9 cellular contexts compared by ENCODE assay signal in the genomic region with DNA sequence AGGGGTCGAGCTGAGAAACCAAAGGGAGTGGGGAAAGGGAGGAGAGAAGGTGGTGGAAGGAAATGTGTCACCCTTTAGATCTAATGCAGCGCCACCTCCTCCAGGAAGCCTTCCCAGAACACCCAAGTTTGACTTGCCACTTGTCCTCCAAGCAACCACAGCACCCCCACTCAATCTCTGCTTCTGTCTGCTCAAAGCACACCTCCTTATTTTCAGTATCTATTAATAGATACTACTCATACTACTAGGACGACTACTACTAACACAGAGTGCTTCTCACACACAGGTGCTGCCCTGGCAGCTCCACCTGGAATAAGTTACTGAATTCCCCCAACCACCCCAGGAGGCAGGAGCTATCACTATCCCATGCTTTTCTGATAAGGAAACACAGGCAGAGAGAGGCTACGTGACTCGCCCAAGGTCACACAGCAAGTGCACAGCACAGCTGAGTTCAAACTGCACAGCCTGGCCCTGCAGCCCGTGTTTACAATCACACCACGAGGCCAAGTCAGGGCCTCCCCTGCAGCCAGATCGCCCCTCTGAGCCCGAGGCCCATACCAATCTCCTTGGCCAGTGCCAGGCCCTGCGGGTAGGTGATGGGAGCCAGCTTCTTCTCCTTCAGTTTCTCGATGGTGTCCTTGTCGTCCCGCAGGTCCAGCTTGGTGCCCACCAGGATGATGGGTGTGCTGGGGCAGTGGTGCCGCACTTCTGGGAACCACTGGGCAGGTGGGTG. TPM values are rescaled to one million over a fixed set of nuclear protein-coding genes. Genes with fewer than 3 reads are reported as not detected.
DNase-seq lines count a peak whose midpoint lies in the region; ATAC-seq and TF ChIP-seq lines count a peak whose summit lies in the region.
"Had no signal": no experiment of that assay in that cellular context is flagged by ENCODE, and none has a peak within 500 bp of the region (broad histone marks: within the 10 kb centered on the region; RNA-seq: fewer than 3 reads in every experiment).

No MANE protein-coding gene starts in this region.

- ATAC-seq in HG03196 (IDR thresholded peaks at IDR 0.05; ENCODE audit: unreplicated experiment) (peak; percentile 36), esophagus mucosa (no peak)

- H3K27me3 ChIP-seq in GM06990 (replicated peaks; ENCODE audit: control insufficient read depth, insufficient read depth, low read length) (no peaks in the 10 kb centered on the region), osteoblast (ENCODE audit: insufficient read depth, low read length) (no peaks in the 10 kb centered on the region)
- H3K27me3 ChIP-seq: MG63 had no signal

- no peak overlapping the region for H2AFZ ChIP-seq in osteoblast (ENCODE audit: low read length)

- H3K36me3 ChIP-seq in GM06990 (ENCODE audit: control insufficient read depth, insufficient read depth, low read length) (peaks cover 57% of the 10 kb centered on the region), osteoblast (ENCODE audit: insufficient read depth, low read length) (peaks cover 9% of the 10 kb centered on the region)
- H3K36me3 ChIP-seq: MG63 had no signal

- DNase-seq in GM06990 (ENCODE audit: extremely low read depth, insufficient read length) (peak; percentile 55), osteoblast (ENCODE audit: insufficient read length, low spot score, missing footprints) (peak; percentile 74), cerebellum (ENCODE audit: low spot score) (no peak), NCI-H2196 (lab: John Stamatoyannopoulos, UW; ENCODE audit: unreplicated experiment) (no peak), ureter (ENCODE audit: low spot score) (no peak)
- peak; percentile 60 for DNase-seq in activated CD8-positive, alpha-beta memory T cell treated with anti-CD3 and anti-CD28 coated beads, Interleukin-2, amount 50 U/mL, for 4 hours

- peaks cover 29% of the 10 kb centered on the region for H3K4me1 ChIP-seq in osteoblast (ENCODE audit: insufficient read depth, low read length)

- no peak overlapping the region for H3K4me2 ChIP-seq in osteoblast (ENCODE audit: insufficient read depth, low read length)

- H4K20me1 ChIP-seq in osteoblast (ENCODE audit: insufficient read depth, low read length), result peaks cover 18% of the 10 kb centered on the region

- H3K27ac ChIP-seq in osteoblast (ENCODE audit: low read depth, low read length), result no peak overlapping the region

- H3K9me3 ChIP-seq in osteoblast (ENCODE audit: low read depth, low read length), result no peaks in the 10 kb centered on the region
- H3K9me3 ChIP-seq: MG63 had no signal

- H3K79me2 ChIP-seq in osteoblast (ENCODE audit: insufficient read depth, low read length), result peaks cover 3% of the 10 kb centered on the region

- H3K4me3 ChIP-seq in GM06990 (replicated peaks; ENCODE audit: low read depth, low read length), result no peak overlapping the region
- no peak overlapping the region for H3K4me3 ChIP-seq in osteoblast (ENCODE audit: insufficient read depth, low read length)
- H3K4me3 ChIP-seq: MG63 had no signal

- no peak for TF ChIP-seq CTCF in GM06990 (IDR thresholded peaks at IDR 0.05; ENCODE audit: insufficient read depth, low read length, poor library complexity, severe bottlenecking)
- no peak for TF ChIP-seq CTCF in osteoblast (IDR thresholded peaks at IDR 0.05; ENCODE audit: extremely low read depth, low read depth, low read length)

RNA-seq across cellular contexts. Expression of a gene that starts 13.2 kb away (rescaled TPM):
- total RNA-seq in osteoblast (13.6 and 14.5 TPM in 2 replicates), esophagus mucosa (19.0 TPM), cerebellum (0.64 TPM), ureter (30.4 TPM)

RNA-seq across cellular contexts. Expression of a gene that starts 18.6 kb away (rescaled TPM):
- total RNA-seq in osteoblast, result not detected in 2 replicates
- not detected for total RNA-seq in esophagus mucosa
- total RNA-seq in cerebellum, result 0.27 TPM
- total RNA-seq in ureter, result not detected

RNA-seq across cellular contexts. Expression of a gene that starts 42.8 kb away (rescaled TPM):
- total RNA-seq in osteoblast, result 11.9 and 18.3 TPM in 2 replicates
- 2.0 TPM for total RNA-seq in esophagus mucosa
- 4.4 TPM for total RNA-seq in cerebellum
- total RNA-seq in ureter, result 9.4 TPM

RNA-seq across cellular contexts. Expression of a gene that starts 51.5 kb away (rescaled TPM):
- 0.59 and 0.72 TPM in 2 replicates for total RNA-seq in osteoblast
- total RNA-seq in esophagus mucosa, result 1.6 TPM
- 3.9 TPM for total RNA-seq in cerebellum
- 16.3 TPM for total RNA-seq in ureter

Comparison
In these comparisons a context has a peak if more than half of its experiments do, and no peak if none do; other contexts are left out.
1. DNase-seq: peak in GM06990 (single experiment), activated CD8-positive, alpha-beta memory T cell treated with anti-CD3 and anti-CD28 coated beads, Interleukin-2, amount 50 U/mL, for 4 hours (single experiment) and osteoblast (single experiment); none in cerebellum (single experiment), NCI-H2196 (single experiment) and ureter (single experiment).